24 cellular contexts compared by ENCODE assay signal in the genomic region with DNA sequence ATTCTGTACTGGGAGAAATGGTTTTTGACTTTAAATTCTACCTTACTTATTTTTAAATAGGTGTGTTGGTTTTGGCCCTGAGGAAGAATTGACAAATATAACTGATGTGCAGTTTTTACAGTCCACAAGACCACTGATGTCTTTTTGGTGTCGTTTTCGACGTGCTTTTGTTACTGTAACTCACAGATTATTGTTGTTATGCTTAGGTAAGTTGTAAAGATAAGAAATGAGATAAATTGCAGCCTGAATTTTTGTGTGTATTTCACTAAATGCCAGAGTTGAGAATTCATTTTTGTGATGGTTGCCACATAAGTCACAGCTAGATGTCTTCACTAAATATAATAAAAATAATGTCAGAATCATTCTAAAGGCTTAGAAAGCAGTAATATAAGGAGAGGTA. TPM values are rescaled to one million over a fixed set of nuclear protein-coding genes. Genes with fewer than 3 reads are reported as not detected.
"Had no signal": no experiment of that assay in that cellular context is flagged by ENCODE, and none has a peak within 500 bp of the region (broad histone marks: within the 10 kb centered on the region; RNA-seq: fewer than 3 reads in every experiment).

No MANE protein-coding gene starts in this region.

- DNase-seq: IMR-90, Kasumi-1, MM.1S, NCI-H1092 treated with DMSO at 0.1 percent for 48 hours, NCI-H1436, NCI-H187, NCI-H2029, NCI-H2081 treated with DMSO at 0.1 percent for 48 hours, NCI-H2171, NCI-H226, NCI-H446, NCI-H510A, NCI-H524 treated with DMSO at 0.1 percent for 48 hours, NCI-H69, NCI-H774, PC-3, SHP77, SK-N-SH, SW 1271 had no signal

- H3K9me3 ChIP-seq: SK-N-SH had no signal

- ATAC-seq: HepG2, Panc1, PC-3 had no signal

- H3K27ac ChIP-seq: KMS-11, RWPE1 had no signal

RNA-seq across cellular contexts. Expression of a gene that starts 39.9 kb away (rescaled TPM):
- total RNA-seq: OCI-LY7 had no signal
